In genomic region chr16:21932650-21933049, GRCh38 we compare ENCODE assay signal across 8 cellular contexts. TPM values are rescaled to one million over a fixed set of nuclear protein-coding genes. Genes with fewer than 3 reads are reported as not detected.
DNase-seq lines count a peak whose midpoint lies in the region; ATAC-seq, FAIRE-seq and TF ChIP-seq lines count a peak whose summit lies in the region.
"Not testable (repeated sequence)": the region's sequence is repeated elsewhere in the genome, so short reads cannot be mapped to it uniquely, and the experiment has no call there.

No MANE protein-coding gene starts in this region.

- not testable (repeated sequence) for H4K20me1 ChIP-seq in GM12878 (ENCODE audit: control insufficient read depth, insufficient read depth); HepG2 (ENCODE audit: insufficient read depth, low read length)

- not testable (repeated sequence) for H3K27ac Mint-ChIP-seq in activated CD4-positive, alpha-beta T cell treated with anti-CD3 and anti-CD28 coated beads, Interleukin-2, amount 10 ng/mL, durations not matched to agents 24 days and 14 days

- H3K4me3 Mint-ChIP-seq in activated CD4-positive, alpha-beta T cell treated with anti-CD3 and anti-CD28 coated beads, Interleukin-2, amount 10 ng/mL, durations not matched to agents 24 days and 14 days, result not testable (repeated sequence)

- not testable (repeated sequence) for H3K4me1 ChIP-seq in GM12878 (ENCODE audit: control insufficient read depth, insufficient read depth, low read length)
- peaks cover 42% of the 10 kb centered on the region for H3K4me1 ChIP-seq in HepG2 (ENCODE audit: insufficient read depth, low read length)

- peak; percentile 44 for ATAC-seq in GM18907 (IDR thresholded peaks at IDR 0.05; ENCODE audit: unreplicated experiment)
- ATAC-seq in HG03354 (IDR thresholded peaks at IDR 0.05; ENCODE audit: poor library complexity, severe bottlenecking, unreplicated experiment), result peak; percentile 41
- peak; percentile 78 for ATAC-seq in GM12878
- ATAC-seq in HepG2, result not testable (repeated sequence)

- peak; percentile 42 for DNase-seq in GM12865 (ENCODE audit: low read depth)
- DNase-seq in activated CD4-positive, alpha-beta T cell treated with anti-CD3 and anti-CD28 coated beads, Interleukin-2, amount 10 ng/mL, durations not matched to agents 24 days and 14 days, result peak; percentile 38
- DNase-seq in GM12878 (ENCODE audit: low read depth, low spot score); HepG2 (ENCODE audit: low spot score): not testable (repeated sequence)
- peak; percentile 24 for DNase-seq in cardiac septum (ENCODE audit: low spot score)

- BruUV-seq in GM12878 (replicated peaks; lab: Mats Ljungman, UMichigan); HepG2 (replicated peaks; lab: Mats Ljungman, UMichigan): not testable (repeated sequence)

- not testable (repeated sequence) for H3K9me3 Mint-ChIP-seq in activated CD4-positive, alpha-beta T cell treated with anti-CD3 and anti-CD28 coated beads, Interleukin-2, amount 10 ng/mL, durations not matched to agents 24 days and 14 days

- POLR2A ChIA-PET in GM12878 (lab: Charles Lee); HepG2 (lab: Yijun Ruan, JAX): not testable (repeated sequence)

- H3K36me3 ChIP-seq in KOPT-K1 (ENCODE audit: insufficient read depth, low read length); GM12878 (ENCODE audit: control insufficient read depth in 2 of 2, insufficient read depth in 2 of 2, low read length in 1 of 2); HepG2 (replicated peaks in 1 of 2; ENCODE audit: control insufficient read depth in 1 of 2, insufficient read depth in 2 of 2, low read length in 2 of 2): not testable (repeated sequence)

- not testable (repeated sequence) for H3K4me2 ChIP-seq in GM12878 (ENCODE audit: control insufficient read depth, insufficient read depth); HepG2 (ENCODE audit: low read depth, low read length)

- H2AFZ ChIP-seq in GM12878 (ENCODE audit: control insufficient read depth, low read depth, low read length); HepG2 (ENCODE audit: low read length): not testable (repeated sequence)

- H3K4me1 Mint-ChIP-seq in activated CD4-positive, alpha-beta T cell treated with anti-CD3 and anti-CD28 coated beads, Interleukin-2, amount 10 ng/mL, durations not matched to agents 24 days and 14 days, result peaks cover 14% of the 10 kb centered on the region

- not testable (repeated sequence) for TF ChIP-seq POLR2A in GM12878 (IDR thresholded peaks at IDR 0.05; ENCODE audit: low read depth, low read length); HepG2 (IDR thresholded peaks at IDR 0.05; ENCODE audit: insufficient read depth in 1 of 2, low read depth in 2 of 2, low read length in 2 of 2)

- peak overlapping the region; percentile 25 for H3K27ac ChIP-seq in KOPT-K1 (ENCODE audit: low read depth, low read length, poor library complexity, severe bottlenecking)
- H3K27ac ChIP-seq in GM12878 (ENCODE audit: control insufficient read depth, insufficient read depth); HepG2 (ENCODE audit: extremely low read length, insufficient read depth, low read length): not testable (repeated sequence)

- in situ Hi-C loops in GM12878 (cut with MboI), result loop anchor here (10.0 kb wide), 1 partner anchor 108 kb away; no protein-coding TSS in a partner anchor
- in situ Hi-C loops in HepG2 (cut with HindIII; ENCODE audit: extremely low pct_ligation_motif_present, low pct_unique_long_range_greater_than_20kb), result not testable (repeated sequence)

- H3K9ac ChIP-seq in GM12878 (ENCODE audit: control insufficient read depth, insufficient read depth, low read length); HepG2 (ENCODE audit: insufficient read depth, low read depth, low read length): not testable (repeated sequence)

- CTCF ChIA-PET in GM12878 (lab: Yijun Ruan, JAX), result interaction anchor here (0.7 to 1.0 kb wide), 2 partner anchors 10 to 14 kb away, joined by 3 read pairs; no protein-coding TSS in a partner anchor
- CTCF ChIA-PET in HepG2 (lab: Yijun Ruan, JAX; ENCODE audit: low intra/inter-chr PET ratio, low total read pairs), result not testable (repeated sequence)

- TF ChIP-seq EP300 in GM12878 (IDR thresholded peaks at IDR 0.05; ENCODE audit: borderline replicate concordance in 1 of 2, control insufficient read depth in 1 of 2, low read depth in 2 of 2, low read length in 2 of 2); HepG2 (IDR thresholded peaks at IDR 0.05; ENCODE audit: low read depth in 2 of 2, low read length in 2 of 2); HepG2 (CRISPR knock-in tag; IDR thresholded peaks at IDR 0.05; ENCODE audit: borderline replicate concordance): not testable (repeated sequence)

- H3K36me3 Mint-ChIP-seq in activated CD4-positive, alpha-beta T cell treated with anti-CD3 and anti-CD28 coated beads, Interleukin-2, amount 10 ng/mL, durations not matched to agents 24 days and 14 days (ENCODE audit: low read depth), result not testable (repeated sequence)

- RAD21 ChIA-PET in GM12878 (lab: Charles Lee; ENCODE audit: unreplicated experiment), result interaction anchor here (0.7 to 1.2 kb wide), 3 partner anchors 9 to 286 kb away, joined by 3 to 4 read pairs (median 3); no protein-coding TSS in a partner anchor

- H3K9me3 ChIP-seq in KOPT-K1 (ENCODE audit: insufficient read depth, low read length, poor library complexity, severe bottlenecking); GM12878 (replicated peaks; ENCODE audit: control insufficient read depth, insufficient read depth, low read length); HepG2 (ENCODE audit: low read length): not testable (repeated sequence)

- H3K79me2 ChIP-seq in GM12878 (ENCODE audit: control insufficient read depth, insufficient read depth, low read length); HepG2 (ENCODE audit: insufficient read depth, low read length): not testable (repeated sequence)

- TF ChIP-seq CTCF in GM12865 (IDR thresholded peaks at IDR 0.05; ENCODE audit: insufficient read depth, low read depth, low read length, missing control alignments); GM12878 (IDR thresholded peaks at IDR 0.05 in 2 of 3, conservative IDR thresholded peaks at IDR 0.05 in 1 of 3; ENCODE audit: control insufficient read depth in 2 of 3, extremely low read depth in 1 of 3, insufficient read depth in 1 of 3, low read depth in 3 of 3, low read length in 3 of 3); HepG2 (CRISPR knock-in tag; IDR thresholded peaks at IDR 0.05): not testable (repeated sequence)

- not testable (repeated sequence) for H3K4me3 ChIP-seq in GM12865 (ENCODE audit: low read depth, low read length); GM12878; HepG2 (replicated peaks in 1 of 3; ENCODE audit: insufficient read depth in 1 of 3, low read depth in 2 of 3, low read length in 3 of 3)

- 7% methylated on average over 4 of the region's 4 CpGs for WGBS in GM12878 (ENCODE audit: insufficient coverage, insufficient replicate concordance, low lambda C conversion rate, missing lambda C conversion rate)
- 60% methylated on average over 4 of the region's 4 CpGs for WGBS in HepG2 (ENCODE audit: low lambda C conversion rate)

- H3K27me3 Mint-ChIP-seq in activated CD4-positive, alpha-beta T cell treated with anti-CD3 and anti-CD28 coated beads, Interleukin-2, amount 10 ng/mL, durations not matched to agents 24 days and 14 days, result not testable (repeated sequence)

- intact Hi-C loops in activated CD4-positive, alpha-beta T cell treated with anti-CD3 and anti-CD28 coated beads, Interleukin-2, amount 10 ng/mL, durations not matched to agents 24 days and 14 days (cut with micrococcal nuclease); GM12878 (cut with micrococcal nuclease; ENCODE audit: unreplicated experiment); cardiac septum (cut with DNase I); HepG2 (cut with micrococcal nuclease; ENCODE audit: unreplicated experiment): not testable (repeated sequence)

- not testable (repeated sequence) for FAIRE-seq in GM12878 (lab: Jason Lieb, UNC); HepG2 (lab: Jason Lieb, UNC)

- SMC1A ChIA-PET in GM12878 (lab: Charles Lee; ENCODE audit: uncharacterized antibody, unreplicated experiment), result interaction anchor here (0.9 kb wide), 2 partner anchors 14 to 16 kb away, joined by 3 to 5 read pairs; no protein-coding TSS in a partner anchor

- not testable (repeated sequence) for TF ChIP-seq RAD21 in GM12878 (IDR thresholded peaks at IDR 0.05; ENCODE audit: insufficient read depth, low read depth, low read length); HepG2 (CRISPR knock-in tag; IDR thresholded peaks at IDR 0.05)

- not testable (repeated sequence) for H3K27me3 ChIP-seq in GM12878 (replicated peaks in 1 of 2; ENCODE audit: control insufficient read depth in 2 of 2, insufficient read depth in 2 of 2, low read length in 1 of 2); HepG2 (ENCODE audit: control insufficient read depth in 1 of 2, insufficient read depth in 2 of 2, low read length in 2 of 2)

RNA-seq across cellular contexts. Expression of gene UQCRC2, which starts 20.5 kb away (rescaled TPM):
- 256 and 266 TPM in 2 replicates for total RNA-seq in activated CD4-positive, alpha-beta T cell treated with anti-CD3 and anti-CD28 coated beads, Interleukin-2, amount 10 ng/mL, durations not matched to agents 24 days and 14 days
- 460 and 484 TPM in 2 replicates for total RNA-seq in GM12878 (2013; cell fraction: nucleolus; rRNA removed)
- total RNA-seq in GM12878 (2014; rRNA removed) (357 and 361 TPM in 2 replicates), GM12878 (2014; rRNA removed; fragmentation: Illumina TruSeq; extraction: Trizol) (422 and 424 TPM in 2 replicates), GM12878 (2021) (307 and 335 TPM in 2 replicates), cardiac septum (713 TPM), HepG2 (2016; rRNA removed; fragmentation: Illumina TruSeq; extraction: Trizol) (536 and 704 TPM in 2 replicates)
- 181 TPM for polyA plus RNA-seq in GM12878 (2011; ENCODE audit: low read depth)
- polyA plus RNA-seq in GM12878 (2011; rRNA removed) (563 and 679 TPM in 2 replicates), GM12878 (2014; fragmentation: Illumina TruSeq; extraction: Trizol) (324 and 389 TPM in 2 replicates), GM12878 (2014; fragmentation: Nextera tagmentation; extraction: Ambion mirVana) (100 to 1,000 TPM; 256 to 277 TPM), GM12878 (2014; rRNA removed) (239 and 273 TPM in 2 replicates), GM12878 (2016; fragmentation: Nextera tagmentation; extraction: Ambion mirVana) (100 to 1,000 TPM; 330 to 340 TPM), HepG2 (2011; rRNA removed) (346 and 442 TPM in 2 replicates)
- polyA plus RNA-seq in GM12878 (2011; cell fraction: cytosol; rRNA removed), result 391 and 397 TPM in 2 replicates
- polyA plus RNA-seq in GM12878 (2011; cell fraction: nucleus; rRNA removed), result 391 and 477 TPM in 2 replicates
- 254 and 308 TPM in 2 replicates for polyA plus RNA-seq in GM12878 (2012)
- polyA minus RNA-seq in GM12878 (2011; rRNA and poly(A)+ RNA removed), result 619 and 752 TPM in 2 replicates
- polyA minus RNA-seq in GM12878 (2011; cell fraction: cytosol; rRNA and poly(A)+ RNA removed), result 157 and 190 TPM in 2 replicates
- 148 and 220 TPM in 2 replicates for polyA minus RNA-seq in GM12878 (2011; cell fraction: nucleus; rRNA and poly(A)+ RNA removed)
- 269 and 276 TPM in 2 replicates for total RNA-seq in HepG2 (2016; cell fraction: cytosol; rRNA removed; fragmentation: Illumina TruSeq; extraction: Trizol; ENCODE audit: low read depth)
- 530 and 708 TPM in 2 replicates for total RNA-seq in HepG2 (2016; cell fraction: insoluble cytoplasmic fraction; rRNA removed; fragmentation: Illumina TruSeq; extraction: Trizol)
- 296 and 309 TPM in 2 replicates for total RNA-seq in HepG2 (2016; cell fraction: membrane; rRNA removed; fragmentation: Illumina TruSeq; extraction: Trizol)
- 306 and 335 TPM in 2 replicates for total RNA-seq in HepG2 (2016; cell fraction: nucleus; rRNA removed; fragmentation: Illumina TruSeq; extraction: Trizol)
- 376 and 449 TPM in 2 replicates for polyA plus RNA-seq in HepG2 (2011; cell fraction: cytosol; rRNA removed)
- polyA plus RNA-seq in HepG2 (2011; cell fraction: nucleus; rRNA removed), result 283 and 343 TPM in 2 replicates
- polyA plus RNA-seq in HepG2 (2012), result 554 and 647 TPM in 2 replicates
- polyA plus RNA-seq in HepG2 (2016; cell fraction: cytosol; fragmentation: Illumina TruSeq; extraction: Trizol; ENCODE audit: low read depth), result 133 and 142 TPM in 2 replicates
- polyA plus RNA-seq in HepG2 (2016; cell fraction: insoluble cytoplasmic fraction; fragmentation: Illumina TruSeq; extraction: Trizol; ENCODE audit: low read depth), result 562 and 567 TPM in 2 replicates
- 167 and 170 TPM in 2 replicates for polyA plus RNA-seq in HepG2 (2016; cell fraction: membrane; fragmentation: Illumina TruSeq; extraction: Trizol; ENCODE audit: low read depth)
- 363 and 436 TPM in 2 replicates for polyA plus RNA-seq in HepG2 (2016; cell fraction: nucleus; fragmentation: Illumina TruSeq; extraction: Trizol; ENCODE audit: insufficient read depth, low read depth)
- polyA minus RNA-seq in HepG2 (2011; rRNA and poly(A)+ RNA removed; ENCODE audit: low replicate concordance), result 333 and 632 TPM in 2 replicates
- polyA minus RNA-seq in HepG2 (2011; cell fraction: cytosol; rRNA and poly(A)+ RNA removed), result 321 TPM in 2 replicates
- 523 and 535 TPM in 2 replicates for polyA minus RNA-seq in HepG2 (2011; cell fraction: nucleus; rRNA and poly(A)+ RNA removed)
